ENCODE assay signal across 31 cellular contexts in genomic region chr2:95181774-95182173, GRCh38.
"Had no signal": no experiment of that assay in that cellular context is flagged by ENCODE, and none has a peak within 500 bp of the region (broad histone marks: within the 10 kb centered on the region; RNA-seq: fewer than 3 reads in every experiment).

No MANE protein-coding gene starts in this region.

- H3K4me2 ChIP-seq: neural progenitor cell, smooth muscle cell had no signal

- DNase-seq: natural killer cell; occipital lobe; ovary; posterior cingulate gyrus; psoas muscle; right cardiac atrium; spleen; stimulated activated CD4-positive, alpha-beta T cell treated with anti-CD3 and anti-CD28 coated beads, Interleukin-12 subunit alpha, Interleukin-12 subunit beta, amount 100 ng/mL, for 4 hours; stimulated activated CD4-positive, alpha-beta T cell treated with anti-CD3 and anti-CD28 coated beads, Interleukin-1b, Interleukin-23, amount 100 ng/mL, for 48 hours; stimulated activated CD4-positive, alpha-beta T cell treated with anti-CD3 and anti-CD28 coated beads, Interleukin-4, amount 100 ng/mL, for 1 hour; stimulated activated CD4-positive, alpha-beta T cell treated with anti-CD3 and anti-CD28 coated beads, Interleukin-4, amount 100 ng/mL, for 4 hours; stimulated activated CD8-positive, alpha-beta memory T cell treated with anti-CD3 and anti-CD28 coated beads, Interleukin-4, amount 100 ng/mL, for 48 hours; stimulated activated naive CD4-positive, alpha-beta T cell; stimulated activated naive CD8-positive, alpha-beta T cell treated with anti-CD3 and anti-CD28 coated beads, Interleukin-15, amount 100 ng/mL, for 72 hours; stimulated activated naive CD8-positive, alpha-beta T cell treated with anti-CD3 and anti-CD28 coated beads, Interleukin-15, Interleukin-2, amounts not matched to agents 100 U/mL and 50 U/mL, for 24 hours; substantia nigra; testis; tibial artery; transverse colon; upper lobe of right lung; uterus had no signal

- H3K27me3 ChIP-seq: neural progenitor cell, ovary, spleen, suprapubic skin, testis, tibial artery, transverse colon, upper lobe of right lung, uterus had no signal

- H3K4me1 ChIP-seq: neural progenitor cell, psoas muscle, spleen, suprapubic skin, testis, tibial artery, transverse colon, upper lobe of right lung, uterus had no signal

- H3K79me2 ChIP-seq: parathyroid adenoma had no signal

- H3K4me3 ChIP-seq: neural progenitor cell, ovary, psoas muscle, skin epidermis, smooth muscle cell, spleen, suprapubic skin, testis, tibial artery, transverse colon, upper lobe of right lung, uterus had no signal

- H3K4me3 Mint-ChIP-seq: natural killer cell; nephron; neural progenitor cell; stimulated activated memory B cell treated with anti-CD40 and anti-IgM and Interleukin-4, amounts not matched to agents 10 μg/mL and 1 μg/mL and 100 μg/mL, for 72 hours; stimulated activated naive CD8-positive, alpha-beta T cell treated with anti-CD3 and anti-CD28 coated beads, Interleukin-15, amount 100 ng/mL, for 72 hours; type B pancreatic cell had no signal

- H2AFZ ChIP-seq: neural progenitor cell, parathyroid adenoma had no signal

- H3K27me3 Mint-ChIP-seq: progenitor cell of endocrine pancreas; stimulated activated memory B cell treated with anti-CD40 and anti-IgM and Interleukin-4, amounts not matched to agents 10 μg/mL and 1 μg/mL and 100 μg/mL, for 72 hours; stimulated activated naive CD8-positive, alpha-beta T cell treated with anti-CD3 and anti-CD28 coated beads, Interleukin-15, amount 100 ng/mL, for 72 hours; type B pancreatic cell had no signal

- H3K4me1 Mint-ChIP-seq: natural killer cell; nephron; neural progenitor cell; stimulated activated memory B cell treated with anti-CD40 and anti-IgM and Interleukin-4, amounts not matched to agents 10 μg/mL and 1 μg/mL and 100 μg/mL, for 72 hours; stimulated activated naive CD8-positive, alpha-beta T cell treated with anti-CD3 and anti-CD28 coated beads, Interleukin-15, amount 100 ng/mL, for 72 hours had no signal

- H3K27ac ChIP-seq: neural progenitor cell, ovary, parathyroid adenoma, psoas muscle, skin epidermis, spleen, suprapubic skin, testis, tibial artery, transverse colon, upper lobe of right lung, uterus had no signal

- ATAC-seq: natural killer cell; psoas muscle; right cardiac atrium; sciatic nerve; stimulated activated memory B cell treated with anti-CD40 and anti-IgM and Interleukin-4, amounts not matched to agents 10 μg/mL and 1 μg/mL and 100 μg/mL, for 72 hours; stimulated activated naive CD8-positive, alpha-beta T cell treated with anti-CD3 and anti-CD28 coated beads, Interleukin-15, amount 100 ng/mL, for 72 hours; stimulated activated naive CD8-positive, alpha-beta T cell treated with anti-CD3 and anti-CD28 coated beads, Interleukin-15, Interleukin-2, amounts not matched to agents 100 U/mL and 50 U/mL, for 24 hours; upper lobe of right lung had no signal

- H3K9ac ChIP-seq: neural progenitor cell, parathyroid adenoma had no signal

- H3K27ac Mint-ChIP-seq: natural killer cell; nephron; neural progenitor cell; progenitor cell of endocrine pancreas; stimulated activated memory B cell treated with anti-CD40 and anti-IgM and Interleukin-4, amounts not matched to agents 10 μg/mL and 1 μg/mL and 100 μg/mL, for 72 hours; stimulated activated naive CD8-positive, alpha-beta T cell treated with anti-CD3 and anti-CD28 coated beads, Interleukin-15, amount 100 ng/mL, for 72 hours; type B pancreatic cell had no signal

- H3K9me3 Mint-ChIP-seq: natural killer cell, type B pancreatic cell had no signal

- H3K9me3 ChIP-seq: suprapubic skin, testis, transverse colon, upper lobe of right lung had no signal

- H3K36me3 ChIP-seq: neural progenitor cell, uterus had no signal
